ENCODE assay signal across 1 cellular context in genomic region chr12:49707812-49708147, GRCh38.
A peak's percentile ranks its signal among the peaks of the same experiment; 100 is the strongest.
TF ChIP-seq lines count a peak whose summit lies in the region.

No MANE protein-coding gene starts in this region.

TF ChIP-seq in HepG2, 621 proteins besides CTCF, POLR2A, EP300 and RAD21:
- no peak for TF ChIP-seq NR2F2 (IDR thresholded peaks at IDR 0.05; ENCODE audit: borderline replicate concordance, low read depth)
- peak; percentile 0 for TF ChIP-seq ZNF781 (CRISPR knock-in tag; IDR thresholded peaks at IDR 0.05; ENCODE audit: borderline replicate concordance, not compliant biosample characterization)
- TF ChIP-seq YEATS2 (CRISPR knock-in tag; IDR thresholded peaks at IDR 0.05; ENCODE audit: borderline replicate concordance) = 0 out of 2 replicates have a peak, but pooled peaks have one; percentile 2
- TF ChIP-seq ETV6 (CRISPR knock-in tag; conservative IDR thresholded peaks at IDR 0.05) = 0 out of 2 replicates have a peak, but pooled peaks have one; percentile 6
- TF ChIP-seq NFRKB (IDR thresholded peaks at IDR 0.05) = no peak
- TF ChIP-seq KAT2B (IDR thresholded peaks at IDR 0.05; ENCODE audit: borderline replicate concordance, low read depth, low read length) = no peak
- 0 out of 2 replicates have a peak, but pooled peaks have one; percentile 13 for TF ChIP-seq ZNF33B (CRISPR knock-in tag; IDR thresholded peaks at IDR 0.05)
- TF ChIP-seq ZBTB21 (CRISPR knock-in tag; IDR thresholded peaks at IDR 0.05) = no peak
- no peak for TF ChIP-seq CBX1 (IDR thresholded peaks at IDR 0.05; ENCODE audit: low read depth)
- 0 out of 2 replicates have a peak, but pooled peaks have one; percentile 28 for TF ChIP-seq ZSCAN30 (CRISPR knock-in tag; IDR thresholded peaks at IDR 0.05)
- TF ChIP-seq, protein P1, sequence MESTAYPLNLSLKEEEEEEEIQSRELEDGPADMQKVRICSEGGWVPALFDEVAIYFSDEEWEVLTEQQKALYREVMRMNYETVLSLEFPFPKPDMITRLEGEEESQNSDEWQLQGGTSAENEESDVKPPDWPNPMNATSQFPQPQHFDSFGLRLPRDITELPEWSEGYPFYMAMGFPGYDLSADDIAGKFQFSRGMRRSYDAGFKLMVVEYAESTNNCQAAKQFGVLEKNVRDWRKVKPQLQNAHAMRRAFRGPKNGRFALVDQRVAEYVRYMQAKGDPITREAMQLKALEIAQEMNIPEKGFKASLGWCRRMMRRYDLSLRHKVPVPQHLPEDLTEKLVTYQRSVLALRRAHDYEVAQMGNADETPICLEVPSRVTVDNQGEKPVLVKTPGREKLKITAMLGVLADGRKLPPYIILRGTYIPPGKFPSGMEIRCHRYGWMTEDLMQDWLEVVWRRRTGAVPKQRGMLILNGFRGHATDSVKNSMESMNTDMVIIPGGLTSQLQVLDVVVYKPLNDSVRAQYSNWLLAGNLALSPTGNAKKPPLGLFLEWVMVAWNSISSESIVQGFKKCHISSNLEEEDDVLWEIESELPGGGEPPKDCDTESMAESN (CRISPR knock-in tag; conservative IDR thresholded peaks at IDR 0.05) = 0 out of 2 replicates have a peak, but pooled peaks have one; percentile 6
- no peak for TF ChIP-seq CBFB (CRISPR knock-in tag; IDR thresholded peaks at IDR 0.05)
- 0 out of 2 replicates have a peak, but pooled peaks have one; percentile 63 for TF ChIP-seq CC2D1A (CRISPR knock-in tag; IDR thresholded peaks at IDR 0.05)
